In genomic region chrX:13747836-13748235, GRCh38 we compare ENCODE assay signal across 8 cellular contexts. TPM values are rescaled to one million over a fixed set of nuclear protein-coding genes. Genes with fewer than 3 reads are reported as not detected.
A peak's percentile ranks its signal among the peaks of the same experiment; 100 is the strongest.
DNase-seq lines count a peak whose midpoint lies in the region; ATAC-seq, FAIRE-seq and TF ChIP-seq lines count a peak whose summit lies in the region.

No MANE protein-coding gene starts in this region.

- FAIRE-seq in astrocyte (lab: Jason Lieb, UNC): peak; percentile 99
- no peak for FAIRE-seq in kidney (lab: Jason Lieb, UNC)

- no peaks in the 10 kb centered on the region for H3K4me1 ChIP-seq in astrocyte (ENCODE audit: insufficient read depth, low read length)
- H3K4me1 ChIP-seq in kidney (ENCODE audit: control insufficient read depth in 1 of 2, insufficient read depth in 1 of 2, low read depth in 1 of 2, low read length in 2 of 2): no peaks in the 10 kb centered on the region

- H3K27me3 ChIP-seq in astrocyte (ENCODE audit: insufficient read depth, low read length): no peaks in the 10 kb centered on the region

- ATAC-seq in Right ventricle myocardium superior (ENCODE audit: poor library complexity): peak; percentile 59
- no peak for ATAC-seq in GM18511 (IDR thresholded peaks at IDR 0.05; ENCODE audit: unreplicated experiment)

- H3K4me2 ChIP-seq in astrocyte (ENCODE audit: low read length): no peak overlapping the region

- no peak for DNase-seq in Right ventricle myocardium superior
- no peak for DNase-seq in cardiac septum (ENCODE audit: low spot score)
- peak; percentile 53 for DNase-seq in NAMALWA (ENCODE audit: low spot score)
- DNase-seq in astrocyte (ENCODE audit: low read depth): peak; percentile 42
- DNase-seq in kidney: no peak
- no peak for DNase-seq in NCI-H1436 (lab: John Stamatoyannopoulos, UW)
- no peak for DNase-seq in NCI-H2196 treated with DMSO at 0.1 percent for 48 hours (lab: John Stamatoyannopoulos, UW; ENCODE audit: unreplicated experiment)

- no peaks in the 10 kb centered on the region for H3K79me2 ChIP-seq in astrocyte (ENCODE audit: insufficient read depth, low read length)

- intact Hi-C loops in Right ventricle myocardium superior (cut with DNase I) (no loop called here), cardiac septum (cut with DNase I) (loop anchor here (5.0 kb wide), 1 partner anchor 91 kb away; no protein-coding TSS in a partner anchor), kidney (cut with DNase I) (no loop called here)

- no peaks in the 10 kb centered on the region for H3K9me3 Mint-ChIP-seq in astrocyte (ENCODE audit: unreplicated experiment)

- H3K27ac ChIP-seq in astrocyte (ENCODE audit: low read depth, low read length) (no peak overlapping the region), kidney (ENCODE audit: low read depth in 2 of 2, low read length in 2 of 2) (no peak overlapping the region)

- no peak overlapping the region for H3K4me3 Mint-ChIP-seq in astrocyte (ENCODE audit: unreplicated experiment)

- H3K36me3 Mint-ChIP-seq in astrocyte (ENCODE audit: low read depth, unreplicated experiment): no peaks in the 10 kb centered on the region

- H3K36me3 ChIP-seq in astrocyte (ENCODE audit: insufficient read depth, low read length): peaks cover 6% of the 10 kb centered on the region
- H3K36me3 ChIP-seq in kidney (ENCODE audit: control insufficient read depth in 1 of 2, insufficient read depth in 2 of 2, low read length in 2 of 2): peaks cover 2 to 12% of the 10 kb centered on the region in 2 donors

- TF ChIP-seq CTCF in astrocyte (IDR thresholded peaks at IDR 0.05; ENCODE audit: insufficient read depth, low read depth, low read length) (peak; percentile 47), kidney (IDR thresholded peaks at IDR 0.05; ENCODE audit: borderline replicate concordance, extremely low read depth, insufficient read depth) (peak; percentile 24)

- H3K9ac ChIP-seq in astrocyte (ENCODE audit: low read length) (no peak overlapping the region), kidney (ENCODE audit: low read length in 2 of 2) (no peak overlapping the region)

- H3K4me1 Mint-ChIP-seq in astrocyte (ENCODE audit: low read depth, unreplicated experiment): peaks cover 5% of the 10 kb centered on the region

- H3K27ac Mint-ChIP-seq in astrocyte (ENCODE audit: unreplicated experiment): no peak overlapping the region

- H3K4me3 ChIP-seq in astrocyte (ENCODE audit: insufficient read depth, low read depth, low read length) (no peak overlapping the region), kidney (ENCODE audit: low read length in 2 of 2) (no peak overlapping the region)

- no peaks in the 10 kb centered on the region for H3K27me3 Mint-ChIP-seq in astrocyte (ENCODE audit: low read depth, unreplicated experiment)

- H2AFZ ChIP-seq in astrocyte (ENCODE audit: low read depth, low read length): no peak overlapping the region

- H4K20me1 ChIP-seq in astrocyte (ENCODE audit: insufficient read depth, low read length): no peaks in the 10 kb centered on the region

- no peaks in the 10 kb centered on the region for H3K9me3 ChIP-seq in astrocyte (ENCODE audit: insufficient read depth, low read depth, low read length)
- no peaks in the 10 kb centered on the region for H3K9me3 ChIP-seq in kidney (ENCODE audit: control insufficient read depth in 1 of 2, low read length in 2 of 2)

RNA-seq across cellular contexts. Expression of gene OFD1, which starts 13.3 kb away (rescaled TPM):
- total RNA-seq in Right ventricle myocardium superior: 7.0 TPM
- total RNA-seq in cardiac septum: 12.8 TPM
- total RNA-seq in astrocyte: 16.1 and 22.0 TPM in 2 replicates
- 42.0 TPM for total RNA-seq in kidney
- 20.6 TPM for polyA plus RNA-seq in kidney (ENCODE audit: insufficient read depth, low read depth, low replicate concordance)

RNA-seq across cellular contexts. Expression of gene TRAPPC2, which starts 13.4 kb away (rescaled TPM):
- total RNA-seq in Right ventricle myocardium superior (6.8 TPM), cardiac septum (9.9 TPM), astrocyte (16.6 and 17.0 TPM in 2 replicates), kidney (21.0 TPM)
- polyA plus RNA-seq in kidney (ENCODE audit: insufficient read depth, low read depth, low replicate concordance): 9.0 TPM

RNA-seq across cellular contexts. Expression of gene RAB9A, which starts 58.9 kb away (rescaled TPM):
- total RNA-seq in Right ventricle myocardium superior (22.6 TPM), cardiac septum (28.2 TPM), astrocyte (31.2 and 34.2 TPM in 2 replicates), kidney (33.7 TPM)
- polyA plus RNA-seq in kidney (ENCODE audit: insufficient read depth, low read depth, low replicate concordance): 31.1 TPM

Comparison
In these comparisons a context has a peak if more than half of its experiments do, and no peak if none do; other contexts are left out.
1. DNase-seq: peak in NAMALWA (single experiment) and astrocyte (single experiment); none in Right ventricle myocardium superior (single experiment), cardiac septum (single experiment), kidney (single experiment), NCI-H1436 (single experiment) and NCI-H2196 treated with DMSO at 0.1 percent for 48 hours (single experiment).